Comparison of ENCODE assay signal across 1 cellular context in genomic region chrX:39519566-39520301, GRCh38.
TF ChIP-seq lines count a peak whose summit lies in the region.

No MANE protein-coding gene starts in this region.

TF ChIP-seq in A549, 52 proteins besides CTCF, POLR2A, EP300 and RAD21 (continued from another document):
- TF ChIP-seq PBX3 (IDR thresholded peaks at IDR 0.05) = no peak
- no peak for TF ChIP-seq ESRRA (IDR thresholded peaks at IDR 0.05; ENCODE audit: borderline replicate concordance, low read length)
- TF ChIP-seq CHD2 (IDR thresholded peaks at IDR 0.05; ENCODE audit: low read length, partially characterized antibody) = no peak
- no peak for TF ChIP-seq ATOH8 (CRISPR knock-in tag; IDR thresholded peaks at IDR 0.05; ENCODE audit: low read depth)
- no peak for TF ChIP-seq GATA3 (IDR thresholded peaks at IDR 0.05; ENCODE audit: borderline replicate concordance)
- TF ChIP-seq RCOR1 (IDR thresholded peaks at IDR 0.05; ENCODE audit: low read depth, low read length) = no peak
- TF ChIP-seq PHF8 (IDR thresholded peaks at IDR 0.05; ENCODE audit: borderline replicate concordance, low read depth) = no peak
- no peak for TF ChIP-seq NPAS2 (CRISPR knock-in tag; IDR thresholded peaks at IDR 0.05; ENCODE audit: borderline replicate concordance)
- no peak for TF ChIP-seq HMGXB4 (CRISPR knock-in tag; IDR thresholded peaks at IDR 0.05; ENCODE audit: borderline replicate concordance)
- TF ChIP-seq FOXS1 (CRISPR knock-in tag; IDR thresholded peaks at IDR 0.05) = no peak
- TF ChIP-seq REST (IDR thresholded peaks at IDR 0.05) = no peak
